17 cellular contexts compared by ENCODE assay signal in the genomic region with DNA sequence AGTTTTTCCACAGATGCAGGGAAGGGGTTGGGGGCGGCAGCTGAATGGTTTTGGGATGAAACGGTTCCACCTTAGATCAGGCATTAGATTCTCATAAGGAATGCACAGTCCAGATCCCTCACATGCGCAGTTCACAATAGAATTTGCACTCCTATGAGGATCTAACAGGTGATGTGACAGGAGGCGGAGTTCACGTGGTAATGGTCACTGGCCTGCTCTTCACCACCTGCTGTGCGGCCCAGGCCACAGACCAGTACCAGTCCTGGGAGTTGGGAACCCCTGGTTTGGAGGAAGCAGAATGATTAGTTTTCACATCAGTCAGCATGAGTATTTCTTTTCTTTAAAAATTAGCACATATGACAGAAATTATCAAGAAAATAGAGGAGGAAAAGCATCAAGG. TPM values are rescaled to one million over a fixed set of nuclear protein-coding genes. Genes with fewer than 3 reads are reported as not detected.
DNase-seq lines count a peak whose midpoint lies in the region; ATAC-seq and TF ChIP-seq lines count a peak whose summit lies in the region.
"Had no signal": no experiment of that assay in that cellular context is flagged by ENCODE, and none has a peak within 500 bp of the region (broad histone marks: within the 10 kb centered on the region; RNA-seq: fewer than 3 reads in every experiment).

No MANE protein-coding gene starts in this region.

- H3K4me1 ChIP-seq in CD4-positive, CD25-positive, alpha-beta regulatory T cell (ENCODE audit: control insufficient read depth, insufficient read depth, low read length, poor library complexity, severe bottlenecking), result no peaks in the 10 kb centered on the region
- peaks cover 6 to 14% of the 10 kb centered on the region in 2 experiments for H3K4me1 ChIP-seq in neutrophil (ENCODE audit: control insufficient read depth in 1 of 2, insufficient read depth in 1 of 2, low read depth in 1 of 2, low read length in 1 of 2)
- H3K4me1 ChIP-seq: parathyroid adenoma, SJSA1 had no signal

- peak overlapping the region in 2 of 3 donors; percentile 52 to 79 for H3K27ac Mint-ChIP-seq in CD4-positive, CD25-positive, alpha-beta regulatory T cell
- H3K27ac Mint-ChIP-seq in IgD-negative memory B cell (peak overlapping the region; percentile 29 to 71 (median 59)), brain (peak overlapping the region in 4 of 5 experiments; percentile 21 to 52 (median 34))
- H3K27ac Mint-ChIP-seq: activated CD4-positive, alpha-beta T cell treated with anti-CD3 and anti-CD28 coated beads, Interleukin-2, amount 10 ng/mL, durations not matched to agents 7 days and 5 days; B cell had no signal

- H3K27me3 Mint-ChIP-seq in CD4-positive, CD25-positive, alpha-beta regulatory T cell, result no peaks in the 10 kb centered on the region
- H3K27me3 Mint-ChIP-seq in IgD-negative memory B cell (no peaks in the 10 kb centered on the region), brain (no peaks in the 10 kb centered on the region)
- H3K27me3 Mint-ChIP-seq: activated CD4-positive, alpha-beta T cell treated with anti-CD3 and anti-CD28 coated beads, Interleukin-2, amount 10 ng/mL, durations not matched to agents 7 days and 5 days; B cell; effector memory CD8-positive, alpha-beta T cell had no signal

- no peak overlapping the region for H3K4me3 ChIP-seq in CD4-positive, CD25-positive, alpha-beta regulatory T cell (ENCODE audit: low read depth, low read length)
- no peak overlapping the region for H3K4me3 ChIP-seq in neutrophil (ENCODE audit: low read depth in 1 of 2, low read length in 1 of 2)
- H3K4me3 ChIP-seq: SJSA1, tibial artery had no signal

- no peaks in the 10 kb centered on the region for H3K27me3 ChIP-seq in CD4-positive, CD25-positive, alpha-beta regulatory T cell (ENCODE audit: control insufficient read depth, insufficient read depth, low read length)
- no peaks in the 10 kb centered on the region for H3K27me3 ChIP-seq in neutrophil
- H3K27me3 ChIP-seq: SJSA1, tibial artery had no signal

- H3K9me3 Mint-ChIP-seq in CD4-positive, CD25-positive, alpha-beta regulatory T cell, result no peaks in the 10 kb centered on the region
- H3K9me3 Mint-ChIP-seq in IgD-negative memory B cell, result no peaks in the 10 kb centered on the region
- no peaks in the 10 kb centered on the region for H3K9me3 Mint-ChIP-seq in brain
- H3K9me3 Mint-ChIP-seq: activated CD4-positive, alpha-beta T cell treated with anti-CD3 and anti-CD28 coated beads, Interleukin-2, amount 10 ng/mL, durations not matched to agents 7 days and 5 days; effector memory CD8-positive, alpha-beta T cell had no signal

- DNase-seq in CD4-positive, CD25-positive, alpha-beta regulatory T cell, result no peak
- DNase-seq in nucleus accumbens (lab: John Stamatoyannopoulos, UW), result no peak
- no peak for DNase-seq in SW 1271 (lab: John Stamatoyannopoulos, UW)
- DNase-seq: activated CD4-positive, alpha-beta T cell treated with anti-CD3 and anti-CD28 coated beads, Interleukin-2, amount 10 ng/mL, durations not matched to agents 7 days and 5 days; effector memory CD8-positive, alpha-beta T cell; GOT3; NCI-H2029 treated with DMSO at 0.1 percent for 48 hours; NCI-H510A; small intestine had no signal

- H3K4me3 Mint-ChIP-seq in CD4-positive, CD25-positive, alpha-beta regulatory T cell, result peak overlapping the region in 1 of 4 donors; percentile 39
- H3K4me3 Mint-ChIP-seq in IgD-negative memory B cell, result peak overlapping the region in 1 of 4 donors; percentile 57
- no peak overlapping the region for H3K4me3 Mint-ChIP-seq in brain
- H3K4me3 Mint-ChIP-seq: activated CD4-positive, alpha-beta T cell treated with anti-CD3 and anti-CD28 coated beads, Interleukin-2, amount 10 ng/mL, durations not matched to agents 7 days and 5 days; B cell; effector memory CD8-positive, alpha-beta T cell had no signal

- H3K9me3 ChIP-seq in CD4-positive, CD25-positive, alpha-beta regulatory T cell (ENCODE audit: control insufficient read depth in 2 of 2, low read length in 2 of 2), result no peaks in the 10 kb centered on the region
- no peaks in the 10 kb centered on the region for H3K9me3 ChIP-seq in neutrophil
- H3K9me3 ChIP-seq: SJSA1, tibial artery had no signal

- no peak overlapping the region for H3K27ac ChIP-seq in CD4-positive, CD25-positive, alpha-beta regulatory T cell (ENCODE audit: insufficient read depth, low read length, poor library complexity, severe bottlenecking)
- H3K27ac ChIP-seq in neutrophil, result peak overlapping the region; percentile 54
- H3K27ac ChIP-seq: SJSA1 had no signal

- H3K36me3 ChIP-seq in CD4-positive, CD25-positive, alpha-beta regulatory T cell (ENCODE audit: control insufficient read depth, insufficient read depth, low read length), result peaks cover 94% of the 10 kb centered on the region
- peaks cover 79% of the 10 kb centered on the region for H3K36me3 ChIP-seq in neutrophil

- H3K36me3 Mint-ChIP-seq in CD4-positive, CD25-positive, alpha-beta regulatory T cell, result peaks cover 56% of the 10 kb centered on the region
- H3K36me3 Mint-ChIP-seq in IgD-negative memory B cell (peaks cover 3% of the 10 kb centered on the region), brain (peaks cover 87% of the 10 kb centered on the region)

- TF ChIP-seq CTCF in brain (conservative IDR thresholded peaks at IDR 0.05) (no peak), neutrophil (IDR thresholded peaks at IDR 0.05) (no peak)

- peaks cover 12 to 36% (median 23%) of the 10 kb centered on the region in 4 donors for H3K4me1 Mint-ChIP-seq in CD4-positive, CD25-positive, alpha-beta regulatory T cell
- H3K4me1 Mint-ChIP-seq in IgD-negative memory B cell (peaks cover 16 to 18% (median 18%) of the 10 kb centered on the region in 3 donors), brain (peaks cover 9% of the 10 kb centered on the region)

- ATAC-seq in CD4-positive, CD25-positive, alpha-beta regulatory T cell (ENCODE audit: low read depth in 2 of 2), result no peak
- ATAC-seq in HG02884 (IDR thresholded peaks at IDR 0.05; ENCODE audit: unreplicated experiment), result no peak
- ATAC-seq: effector memory CD8-positive, alpha-beta T cell had no signal

RNA-seq across cellular contexts. Expression of a gene that starts 26.3 kb away (rescaled TPM):
- 188 TPM for total RNA-seq in CD4-positive, CD25-positive, alpha-beta regulatory T cell
- 100 to 1,000 TPM in 1 of 4 donors, 10 to 100 TPM in 3; 83.6 to 101 (median 89.6) TPM for polyA plus RNA-seq in CD4-positive, CD25-positive, alpha-beta regulatory T cell
- 87.0 TPM for polyA plus RNA-seq in IgD-negative memory B cell
- 234 TPM for polyA plus RNA-seq in brain (ENCODE audit: insufficient read depth, low read depth, low replicate concordance)

RNA-seq across cellular contexts. Expression of a gene that starts 47.1 kb away (rescaled TPM):
- 51.4 TPM for total RNA-seq in CD4-positive, CD25-positive, alpha-beta regulatory T cell
- polyA plus RNA-seq in CD4-positive, CD25-positive, alpha-beta regulatory T cell, result 10 to 100 TPM; 34.4 to 44.7 (median 36.4) TPM
- polyA plus RNA-seq in IgD-negative memory B cell, result 26.9 TPM
- 33.7 TPM for polyA plus RNA-seq in brain (ENCODE audit: insufficient read depth, low read depth, low replicate concordance)
